ENCODE assay signal across 20 cellular contexts in genomic region chr9:107705521-107705920, GRCh38.
A peak's percentile ranks its signal among the peaks of the same experiment; 100 is the strongest.
DNase-seq lines count a peak whose midpoint lies in the region; ATAC-seq and TF ChIP-seq lines count a peak whose summit lies in the region.
"Had no signal": no experiment of that assay in that cellular context is flagged by ENCODE, and none has a peak within 500 bp of the region (broad histone marks: within the 10 kb centered on the region; RNA-seq: fewer than 3 reads in every experiment).

No MANE protein-coding gene starts in this region.

- WGBS in right cardiac atrium: 90% methylated on average over 3 of the region's 3 CpGs

- no peak overlapping the region for H3K27ac ChIP-seq in right cardiac atrium (ENCODE audit: low read length)
- H3K27ac ChIP-seq: KMS-11 had no signal

- H3K4me3 ChIP-seq in astrocyte of the spinal cord (ENCODE audit: low read depth, low read length) (no peak overlapping the region), skeletal muscle cell (ENCODE audit: low read depth, low read length) (no peak overlapping the region), right cardiac atrium (ENCODE audit: low read length) (no peak overlapping the region)
- H3K4me3 ChIP-seq: A549 had no signal

- intact Hi-C loops in right cardiac atrium (cut with DNase I): no loop called here

- H3K9me3 ChIP-seq in right cardiac atrium (ENCODE audit: control insufficient read depth, low read length): no peaks in the 10 kb centered on the region
- H3K9me3 ChIP-seq: A549, BE2C had no signal

- TF ChIP-seq CTCF in astrocyte of the spinal cord (IDR thresholded peaks at IDR 0.05; ENCODE audit: low read depth, low read length): no peak

- no peaks in the 10 kb centered on the region for H3K27me3 ChIP-seq in right cardiac atrium (ENCODE audit: control insufficient read depth, insufficient read depth)
- H3K27me3 ChIP-seq: BE2C had no signal

- ATAC-seq in GM21528 (IDR thresholded peaks at IDR 0.05; ENCODE audit: low FRiP score, unreplicated experiment) (no peak), right cardiac atrium (no peak)
- ATAC-seq: A549, SK-N-SH treated with all-trans-retinoic acid at 6 μM for 48 hours had no signal

- DNase-seq in LHCN-M2 (ENCODE audit: low read depth): peak; percentile 27
- peak; percentile 35 for DNase-seq in astrocyte of the spinal cord (ENCODE audit: low read depth, low spot score)
- DNase-seq in glomerular visceral epithelial cell (ENCODE audit: extremely low spot score): peak; percentile 20
- DNase-seq in skeletal muscle cell (ENCODE audit: low read depth): peak; percentile 27
- DNase-seq in CD1c-positive myeloid dendritic cell (ENCODE audit: extremely low spot score): no peak
- DNase-seq in right cardiac atrium: no peak
- DNase-seq: BE2C; CD4-positive, CD25-positive, alpha-beta regulatory T cell; GOT3; NCI-H1105 treated with DMSO at 0.1 percent for 48 hours; NCI-H1694 treated with DMSO at 0.1 percent for 48 hours; NCI-H2081 treated with DMSO at 0.1 percent for 48 hours; NCI-H2171 treated with DMSO at 0.1 percent for 48 hours; NCI-H446; NCI-H526; SIG-M5 had no signal

- H3K4me1 ChIP-seq in right cardiac atrium (ENCODE audit: control insufficient read depth, insufficient read depth, low read length): no peaks in the 10 kb centered on the region
- H3K4me1 ChIP-seq: BE2C had no signal

- in situ Hi-C loops in astrocyte of the spinal cord (cut with HindIII; ENCODE audit: low sequenced_read_pairs): no loop called here

Comparison
In these comparisons a context has a peak if more than half of its experiments do, and no peak if none do; other contexts are left out.
1. DNase-seq: peak in LHCN-M2 (single experiment), astrocyte of the spinal cord (single experiment), glomerular visceral epithelial cell (single experiment) and skeletal muscle cell (single experiment); none in CD1c-positive myeloid dendritic cell (single experiment) and right cardiac atrium (0 of 3).